In the genomic region with DNA sequence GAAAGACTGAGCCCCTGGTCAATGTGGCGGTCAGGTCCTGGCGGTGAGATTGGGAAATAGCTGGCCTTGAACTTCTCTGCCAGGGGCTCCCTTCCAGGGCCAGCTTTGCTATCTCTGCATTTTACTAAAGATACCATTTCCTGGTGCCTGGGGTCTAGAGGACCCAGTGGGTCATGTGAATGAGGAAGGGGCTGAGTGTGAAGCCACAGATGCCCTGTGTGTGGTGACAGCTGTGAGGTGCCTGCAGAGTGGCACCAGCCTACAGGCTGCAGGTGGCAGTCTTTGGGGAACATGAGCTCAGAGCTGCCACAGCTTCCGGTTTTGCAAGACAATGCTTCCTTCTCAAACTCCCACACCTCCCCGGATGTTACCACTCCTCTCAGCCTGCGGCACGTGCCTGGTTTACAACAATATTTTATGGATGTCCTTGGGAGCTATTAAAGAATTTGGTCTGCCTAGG, we compare ENCODE assay signal across 1 cellular context.
A peak's percentile ranks its signal among the peaks of the same experiment; 100 is the strongest.
TF ChIP-seq lines count a peak whose summit lies in the region.

No MANE protein-coding gene starts in this region.

TF ChIP-seq in GM12878, 131 proteins besides CTCF, POLR2A, EP300 and RAD21:
- TF ChIP-seq TCF3 (IDR thresholded peaks at IDR 0.05; ENCODE audit: borderline replicate concordance, insufficient read depth, low read depth, low read length) (0 out of 2 replicates have a peak, but pooled peaks have one; percentile 13), EZH2 (IDR thresholded peaks at IDR 0.05; ENCODE audit: borderline replicate concordance, control insufficient read depth, low read depth, low read length) (no peak), ASH2L (IDR thresholded peaks at IDR 0.05; ENCODE audit: borderline replicate concordance, low read depth) (no peak), CBFB (IDR thresholded peaks at IDR 0.05; ENCODE audit: low read depth) (no peak), SP1 (IDR thresholded peaks at IDR 0.05; ENCODE audit: low read depth, low read length) (no peak), POLR2AphosphoS5 (IDR thresholded peaks at IDR 0.05; ENCODE audit: low read length) (no peak), ESRRA (IDR thresholded peaks at IDR 0.05; ENCODE audit: low read length) (no peak), CREB1 (IDR thresholded peaks at IDR 0.05; ENCODE audit: low read depth) (no peak), CEBPB (IDR thresholded peaks at IDR 0.05; ENCODE audit: borderline replicate concordance in 1 of 2, low read depth in 2 of 2, low read length in 2 of 2) (no peak), SIX5 (IDR thresholded peaks at IDR 0.05; ENCODE audit: low read depth, low read length, severe bottlenecking) (no peak), MEF2B (IDR thresholded peaks at IDR 0.05; ENCODE audit: partially characterized antibody, poor library complexity, severe bottlenecking) (no peak), NR2C1 (IDR thresholded peaks at IDR 0.05) (no peak), BHLHE40 (IDR thresholded peaks at IDR 0.05; ENCODE audit: borderline replicate concordance in 1 of 2, low read depth in 2 of 2, low read length in 1 of 2) (peak; percentile 73 to 78), ZNF384 (IDR thresholded peaks at IDR 0.05; ENCODE audit: borderline replicate concordance, low read depth, low read length) (no peak)
- TF ChIP-seq, protein P1, sequence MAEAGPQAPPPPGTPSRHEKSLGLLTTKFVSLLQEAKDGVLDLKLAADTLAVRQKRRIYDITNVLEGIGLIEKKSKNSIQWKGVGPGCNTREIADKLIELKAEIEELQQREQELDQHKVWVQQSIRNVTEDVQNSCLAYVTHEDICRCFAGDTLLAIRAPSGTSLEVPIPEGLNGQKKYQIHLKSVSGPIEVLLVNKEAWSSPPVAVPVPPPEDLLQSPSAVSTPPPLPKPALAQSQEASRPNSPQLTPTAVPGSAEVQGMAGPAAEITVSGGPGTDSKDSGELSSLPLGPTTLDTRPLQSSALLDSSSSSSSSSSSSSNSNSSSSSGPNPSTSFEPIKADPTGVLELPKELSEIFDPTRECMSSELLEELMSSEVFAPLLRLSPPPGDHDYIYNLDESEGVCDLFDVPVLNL (IDR thresholded peaks at IDR 0.05; ENCODE audit: low read depth, low read length) = no peak
- TF ChIP-seq, protein P2, sequence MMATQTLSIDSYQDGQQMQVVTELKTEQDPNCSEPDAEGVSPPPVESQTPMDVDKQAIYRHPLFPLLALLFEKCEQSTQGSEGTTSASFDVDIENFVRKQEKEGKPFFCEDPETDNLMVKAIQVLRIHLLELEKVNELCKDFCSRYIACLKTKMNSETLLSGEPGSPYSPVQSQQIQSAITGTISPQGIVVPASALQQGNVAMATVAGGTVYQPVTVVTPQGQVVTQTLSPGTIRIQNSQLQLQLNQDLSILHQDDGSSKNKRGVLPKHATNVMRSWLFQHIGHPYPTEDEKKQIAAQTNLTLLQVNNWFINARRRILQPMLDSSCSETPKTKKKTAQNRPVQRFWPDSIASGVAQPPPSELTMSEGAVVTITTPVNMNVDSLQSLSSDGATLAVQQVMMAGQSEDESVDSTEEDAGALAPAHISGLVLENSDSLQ (IDR thresholded peaks at IDR 0.05) = no peak
